ENCODE assay signal across 8 cellular contexts in the genomic region with DNA sequence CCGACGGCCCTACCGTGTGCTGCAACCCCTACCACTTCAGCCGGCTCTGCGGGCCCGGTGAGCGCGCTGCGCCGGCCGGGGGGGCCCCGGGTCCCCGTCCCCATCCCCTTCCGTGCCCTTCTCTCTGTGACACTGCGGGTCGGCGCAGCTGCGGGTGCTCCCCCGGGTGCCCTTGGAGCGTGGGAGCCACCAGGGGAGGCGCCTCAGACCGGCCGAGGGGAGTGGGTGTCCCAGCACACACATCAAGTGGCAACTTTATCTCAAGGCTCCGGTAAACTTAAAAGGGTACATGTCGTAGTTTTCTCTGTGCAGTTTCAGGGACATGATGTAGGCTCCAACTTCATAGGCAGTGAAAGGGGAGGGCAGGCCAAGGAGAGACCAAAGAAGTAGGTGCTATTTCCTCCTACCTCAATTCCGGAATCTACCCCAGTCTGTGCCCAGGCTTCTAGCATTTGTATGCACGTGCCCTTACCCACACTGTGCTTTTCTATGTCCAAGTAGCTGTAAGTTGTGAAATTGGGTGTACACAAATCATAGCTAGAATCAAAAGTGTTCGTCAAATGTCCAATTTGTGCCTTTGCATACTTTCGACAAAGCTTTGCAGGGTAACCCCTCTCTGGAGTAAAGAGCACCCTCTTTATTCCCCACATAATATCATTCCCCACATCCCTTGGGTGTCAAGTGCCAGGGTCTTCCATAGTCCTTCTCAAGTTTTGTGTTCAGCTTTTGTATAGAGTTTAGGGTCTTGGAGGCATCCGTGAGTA. TPM values are rescaled to one million over a fixed set of nuclear protein-coding genes. Genes with fewer than 3 reads are reported as not detected.
DNase-seq lines count a peak whose midpoint lies in the region; ATAC-seq, FAIRE-seq and TF ChIP-seq lines count a peak whose summit lies in the region.

No MANE protein-coding gene starts in this region.

- H2AFZ ChIP-seq in PC-3 (ENCODE audit: low read length) (peak overlapping the region; percentile 63), trophoblast cell (ENCODE audit: insufficient read depth, low read length, poor library complexity) (peak overlapping the region; percentile 69)

- TF ChIP-seq POLR2A in esophagus muscularis mucosa (IDR thresholded peaks at IDR 0.05; ENCODE audit: low read depth) (no peak), GM12892 (IDR thresholded peaks at IDR 0.05; ENCODE audit: low read depth, low read length) (no peak)

- peaks cover 55% of the 10 kb centered on the region for H3K79me2 ChIP-seq in PC-3 (ENCODE audit: low read length)
- peaks cover 47% of the 10 kb centered on the region for H3K79me2 ChIP-seq in trophoblast cell (ENCODE audit: control insufficient read depth, insufficient read depth, low read length, poor library complexity)

- H3K27me3 ChIP-seq in PC-3 (ENCODE audit: low read length) (no peaks in the 10 kb centered on the region), esophagus muscularis mucosa (no peaks in the 10 kb centered on the region), trophoblast cell (ENCODE audit: insufficient read depth, low read length) (no peaks in the 10 kb centered on the region)

- peaks cover 13% of the 10 kb centered on the region; the same call in 1 of the 2 replicates for H4K20me1 ChIP-seq in PC-3 (ENCODE audit: low read length)

- H3K27ac ChIP-seq in PC-3 (ENCODE audit: low read length) = no peak overlapping the region
- peak overlapping the region; percentile 84 to 92 (median 88) for H3K27ac ChIP-seq in esophagus muscularis mucosa (replicated peaks in 1 of 4)
- H3K27ac ChIP-seq in trophoblast cell (ENCODE audit: low read depth, low read length) = peak overlapping the region; percentile 97

- peaks cover 50% of the 10 kb centered on the region for H3K79me1 ChIP-seq in trophoblast cell (ENCODE audit: low read length)

- H4K8ac ChIP-seq in trophoblast cell (ENCODE audit: low read depth, low read length) = peak overlapping the region; percentile 62

- peak overlapping the region; percentile 94 for H2BK5ac ChIP-seq in trophoblast cell (ENCODE audit: low read depth, low read length, poor library complexity)

- peak overlapping the region; percentile 92 for H3K4ac ChIP-seq in trophoblast cell (ENCODE audit: low read depth, low read length)

- peak overlapping the region; percentile 98 for H3K18ac ChIP-seq in trophoblast cell (ENCODE audit: low read length)

- no peak for FAIRE-seq in GM12892 (lab: Jason Lieb, UNC)

- in situ Hi-C loops in G401 (cut with HindIII; ENCODE audit: low sequenced_read_pairs) = no loop called here

- H3K9me2 ChIP-seq in PC-3 (replicated peaks; ENCODE audit: low read length) = no peaks in the 10 kb centered on the region

- TSS peak; percentile 15 for BruUV-seq in PC-3 (replicated peaks; lab: Mats Ljungman, UMichigan)

- 64% methylated on average over 5 of the region's 30 CpGs for WGBS in esophagus muscularis mucosa
- no CpG with 5 or more reads among the region's 30 CpGs for WGBS in trophoblast cell (ENCODE audit: extremely low coverage, insufficient coverage, insufficient read length)

- peak overlapping the region; percentile 68 for H3K9ac ChIP-seq in ES-I3 (ENCODE audit: low read depth, low read length)
- peak overlapping the region; percentile 52 for H3K9ac ChIP-seq in PC-3 (ENCODE audit: low read length)
- H3K9ac ChIP-seq in trophoblast cell (ENCODE audit: low read length) = peak overlapping the region; percentile 98

- no peaks in the 10 kb centered on the region for H3K9me3 ChIP-seq in ES-I3 (ENCODE audit: control insufficient read depth, insufficient read depth, low read length)
- no peaks in the 10 kb centered on the region for H3K9me3 ChIP-seq in PC-3 (ENCODE audit: low read length)
- H3K9me3 ChIP-seq in esophagus muscularis mucosa = no peaks in the 10 kb centered on the region
- no peaks in the 10 kb centered on the region for H3K9me3 ChIP-seq in trophoblast cell (ENCODE audit: insufficient read depth, low read depth, low read length)

- CTCF ChIA-PET in PC-3 (lab: Charles Lee) = no interaction called here

- no peak for ATAC-seq in PC-3
- ATAC-seq in HG03432 (IDR thresholded peaks at IDR 0.05; ENCODE audit: unreplicated experiment) = no peak

- POLR2A ChIA-PET in PC-3 (lab: Charles Lee; ENCODE audit: unreplicated experiment) = interaction anchor here (0.6 kb wide), 1 partner anchor 67 kb away, joined by 3 read pairs; no protein-coding TSS in a partner anchor

- H3K14ac ChIP-seq in trophoblast cell (ENCODE audit: low read length) = peak overlapping the region; percentile 95

- intact Hi-C loops in PC-3 (cut with micrococcal nuclease) (loop anchor here (2.0 to 5.0 kb wide), 2 partner anchors 41 to 148 kb away; no protein-coding TSS in a partner anchor), esophagus muscularis mucosa (cut with DNase I) (loop anchor here (2.0 kb wide), 1 partner anchor 71 kb away; no protein-coding TSS in a partner anchor)

- H3K4me2 ChIP-seq in PC-3 (ENCODE audit: low read length) (peak overlapping the region; percentile 89), trophoblast cell (ENCODE audit: low read length) (peak overlapping the region; percentile 96)

- H2BK120ac ChIP-seq in trophoblast cell (ENCODE audit: insufficient read depth, low read length, poor library complexity) = peak overlapping the region; percentile 74

- H3K23ac ChIP-seq in trophoblast cell (ENCODE audit: low read length) = no peak overlapping the region

- TF ChIP-seq CTCF in PC-3 (conservative IDR thresholded peaks at IDR 0.05; ENCODE audit: low read depth, low read length) (no peak), esophagus muscularis mucosa (IDR thresholded peaks at IDR 0.05) (no peak)

- H3K36me3 ChIP-seq in ES-I3 (ENCODE audit: insufficient read depth, low read length) = no peaks in the 10 kb centered on the region
- H3K36me3 ChIP-seq in PC-3 (ENCODE audit: low read depth, low read length) = no peaks in the 10 kb centered on the region
- peaks cover 0 to 15% (median 0%) of the 10 kb centered on the region in 4 donors for H3K36me3 ChIP-seq in esophagus muscularis mucosa
- peaks cover 33 to 41% of the 10 kb centered on the region in 2 experiments for H3K36me3 ChIP-seq in trophoblast cell (ENCODE audit: control insufficient read depth in 1 of 2, insufficient read depth in 2 of 2, low read length in 2 of 2)

- peak overlapping the region; percentile 87 for H4K91ac ChIP-seq in trophoblast cell (ENCODE audit: low read depth, low read length)

- H3K4me1 ChIP-seq in ES-I3 (ENCODE audit: insufficient read depth, low read length) (peaks cover 25% of the 10 kb centered on the region; the same call in 1 of the 2 replicates), PC-3 (ENCODE audit: insufficient read depth, low read length) (peaks cover 21% of the 10 kb centered on the region), esophagus muscularis mucosa (peaks cover 40 to 71% (median 64%) of the 10 kb centered on the region in 4 donors), trophoblast cell (ENCODE audit: control insufficient read depth in 1 of 2, insufficient read depth in 2 of 2, low read length in 2 of 2) (peaks cover 20 to 39% of the 10 kb centered on the region in 2 experiments)

- H4K12ac ChIP-seq in trophoblast cell (ENCODE audit: low read depth, low read length) = peak overlapping the region; percentile 40

- no peak for DNase-seq in PC-3
- no peak for DNase-seq in esophagus muscularis mucosa (ENCODE audit: extremely low spot score)
- DNase-seq in trophoblast cell = no peak
- no peak for DNase-seq in NCI-H526 treated with DMSO at 0.1 percent for 48 hours (lab: John Stamatoyannopoulos, UW)
- no peak for DNase-seq in G401 (ENCODE audit: low spot score)
- no peak for DNase-seq in GM12892 (ENCODE audit: insufficient read length)

- H3K4me3 ChIP-seq in PC-3 (ENCODE audit: low read length) (peak overlapping the region; percentile 81), esophagus muscularis mucosa (peak overlapping the region; percentile 66 to 86 (median 74)), trophoblast cell (ENCODE audit: low read depth, low read length) (peak overlapping the region; percentile 95)

- H2AK5ac ChIP-seq in trophoblast cell (ENCODE audit: low read length) = peak overlapping the region; percentile 39

- no peaks in the 10 kb centered on the region for H3F3A ChIP-seq in PC-3 (ENCODE audit: low read length, unreplicated experiment)

- TF ChIP-seq EP300 in esophagus muscularis mucosa (IDR thresholded peaks at IDR 0.05) = no peak

- H2BK12ac ChIP-seq in trophoblast cell (ENCODE audit: low read length) = peak overlapping the region; percentile 11

RNA-seq across cellular contexts. Expression of gene SMAD6, which starts 2.2 kb away (rescaled TPM):
- total RNA-seq in PC-3 (2014; rRNA removed) (19.9 and 21.8 TPM in 2 replicates), esophagus muscularis mucosa (10 to 100 TPM in 3 of 4 donors, 1 to 10 TPM in 1; 9.4 to 18.9 (median 14.3) TPM)
- polyA plus RNA-seq in trophoblast cell (2013) = 29.5 and 30.6 TPM in 2 replicates
- total RNA-seq in G401 (2014; rRNA removed; shearing (Covaris generic)) = 84.0 and 102 TPM in 2 replicates
- polyA plus RNA-seq in GM12892 (2012; ENCODE audit: missing spikeins) = not detected
